10 cellular contexts compared by ENCODE assay signal in the genomic region with DNA sequence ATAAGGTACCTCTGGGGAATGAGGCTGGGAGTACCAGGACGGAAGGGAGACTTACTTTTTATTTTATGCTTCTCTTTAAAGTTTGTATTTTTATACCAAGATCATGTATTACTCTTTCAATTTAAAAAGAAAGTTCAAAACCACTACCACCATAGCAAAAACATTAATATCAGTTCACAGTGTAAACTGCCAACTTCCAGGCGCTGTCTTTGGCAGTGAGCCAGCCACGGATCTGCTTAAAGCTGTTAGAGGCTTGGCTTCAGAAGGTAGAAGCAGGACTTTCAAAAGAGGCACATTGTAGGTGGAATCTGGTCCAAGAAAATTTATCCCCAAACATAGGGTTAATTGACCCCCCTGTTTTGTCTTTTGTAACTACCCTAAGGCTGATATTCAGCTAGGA.
DNase-seq lines count a peak whose midpoint lies in the region; ATAC-seq and TF ChIP-seq lines count a peak whose summit lies in the region.
"Had no signal": no experiment of that assay in that cellular context is flagged by ENCODE, and none has a peak within 500 bp of the region (broad histone marks: within the 10 kb centered on the region; RNA-seq: fewer than 3 reads in every experiment).

No MANE protein-coding gene starts in this region.

- no peaks in the 10 kb centered on the region for H3K36me3 Mint-ChIP-seq in stimulated activated effector memory CD8-positive, alpha-beta T cell treated with anti-CD3 and anti-CD28 coated beads, Interleukin-12 subunit alpha, Interleukin-12 subunit beta, amount 100 ng/mL, for 72 hours
- peaks cover 6% of the 10 kb centered on the region for H3K36me3 Mint-ChIP-seq in activated CD8-positive, alpha-beta memory T cell treated with anti-CD3 and anti-CD28 coated beads, Interleukin-2, amount 10 ng/mL, durations not matched to agents 7 days and 5 days

- H3K9me3 Mint-ChIP-seq in stimulated activated effector memory CD8-positive, alpha-beta T cell treated with anti-CD3 and anti-CD28 coated beads, Interleukin-12 subunit alpha, Interleukin-12 subunit beta, amount 100 ng/mL, for 72 hours, result peaks cover 2% of the 10 kb centered on the region
- H3K9me3 Mint-ChIP-seq in activated CD8-positive, alpha-beta memory T cell treated with anti-CD3 and anti-CD28 coated beads, Interleukin-2, amount 10 ng/mL, durations not matched to agents 7 days and 5 days (ENCODE audit: low read depth), result peaks cover 6% of the 10 kb centered on the region

- intact Hi-C loops in Right ventricle myocardium inferior (cut with DNase I), result no loop called here
- intact Hi-C loops in cardiac septum (cut with DNase I), result no loop called here
- intact Hi-C loops in heart right ventricle (cut with DNase I), result no loop called here
- intact Hi-C loops in uterus (cut with DNase I; ENCODE audit: low total_unique reads), result no loop called here

- no peak for TF ChIP-seq CTCF in heart right ventricle (IDR thresholded peaks at IDR 0.05)
- TF ChIP-seq CTCF in uterus (IDR thresholded peaks at IDR 0.05), result no peak

- H3K4me3 ChIP-seq in SJCRH30 (no peak overlapping the region), heart right ventricle (no peak overlapping the region), uterus (no peak overlapping the region)

- no peak overlapping the region for H3K4me3 Mint-ChIP-seq in stimulated activated effector memory CD8-positive, alpha-beta T cell treated with anti-CD3 and anti-CD28 coated beads, Interleukin-12 subunit alpha, Interleukin-12 subunit beta, amount 100 ng/mL, for 72 hours
- no peak overlapping the region for H3K4me3 Mint-ChIP-seq in activated CD8-positive, alpha-beta memory T cell treated with anti-CD3 and anti-CD28 coated beads, Interleukin-2, amount 10 ng/mL, durations not matched to agents 7 days and 5 days
- H3K4me3 Mint-ChIP-seq: stimulated activated naive CD8-positive, alpha-beta T cell treated with anti-CD3 and anti-CD28 coated beads, Interleukin-15, amount 100 ng/mL, for 72 hours had no signal

- H3K27ac ChIP-seq in SJCRH30 (no peak overlapping the region), heart right ventricle (no peak overlapping the region), uterus (no peak overlapping the region)

- TF ChIP-seq POLR2A in uterus (IDR thresholded peaks at IDR 0.05), result no peak

- peak; percentile 80 for DNase-seq in Right ventricle myocardium inferior (ENCODE audit: missing footprints)
- no peak for DNase-seq in cardiac septum (ENCODE audit: low spot score)
- DNase-seq in SJCRH30, result peak; percentile 53 to 66
- peak; percentile 54 to 74 for DNase-seq in heart right ventricle
- DNase-seq in uterus, result peak; percentile 30 to 38
- no peak for DNase-seq in NCI-H2107 (lab: John Stamatoyannopoulos, UW)
- DNase-seq in stimulated activated effector memory CD8-positive, alpha-beta T cell treated with anti-CD3 and anti-CD28 coated beads, Interleukin-12 subunit alpha, Interleukin-12 subunit beta, amount 100 ng/mL, for 72 hours (ENCODE audit: low spot score in 2 of 2), result no peak
- DNase-seq in activated CD8-positive, alpha-beta memory T cell treated with anti-CD3 and anti-CD28 coated beads, Interleukin-2, amount 10 ng/mL, durations not matched to agents 7 days and 5 days, result no peak
- DNase-seq: activated T-cell treated with anti-CD3 and anti-CD28 coated beads for 4 hours; stimulated activated naive CD8-positive, alpha-beta T cell treated with anti-CD3 and anti-CD28 coated beads, Interleukin-15, amount 100 ng/mL, for 72 hours had no signal

- no peaks in the 10 kb centered on the region for H3K4me1 Mint-ChIP-seq in stimulated activated effector memory CD8-positive, alpha-beta T cell treated with anti-CD3 and anti-CD28 coated beads, Interleukin-12 subunit alpha, Interleukin-12 subunit beta, amount 100 ng/mL, for 72 hours
- H3K4me1 Mint-ChIP-seq in activated CD8-positive, alpha-beta memory T cell treated with anti-CD3 and anti-CD28 coated beads, Interleukin-2, amount 10 ng/mL, durations not matched to agents 7 days and 5 days, result no peaks in the 10 kb centered on the region

- H3K27ac Mint-ChIP-seq in stimulated activated effector memory CD8-positive, alpha-beta T cell treated with anti-CD3 and anti-CD28 coated beads, Interleukin-12 subunit alpha, Interleukin-12 subunit beta, amount 100 ng/mL, for 72 hours, result no peak overlapping the region
- H3K27ac Mint-ChIP-seq in activated CD8-positive, alpha-beta memory T cell treated with anti-CD3 and anti-CD28 coated beads, Interleukin-2, amount 10 ng/mL, durations not matched to agents 7 days and 5 days, result no peak overlapping the region
- H3K27ac Mint-ChIP-seq: stimulated activated naive CD8-positive, alpha-beta T cell treated with anti-CD3 and anti-CD28 coated beads, Interleukin-15, amount 100 ng/mL, for 72 hours had no signal

- WGBS in heart right ventricle, 2 donors, result 9 to 24% methylated on average over 3 of the region's 3 CpGs

- no peaks in the 10 kb centered on the region for H3K27me3 Mint-ChIP-seq in activated CD8-positive, alpha-beta memory T cell treated with anti-CD3 and anti-CD28 coated beads, Interleukin-2, amount 10 ng/mL, durations not matched to agents 7 days and 5 days
- H3K27me3 Mint-ChIP-seq: stimulated activated naive CD8-positive, alpha-beta T cell treated with anti-CD3 and anti-CD28 coated beads, Interleukin-15, amount 100 ng/mL, for 72 hours had no signal

- ATAC-seq in Right ventricle myocardium inferior (no peak), heart right ventricle (peak in 2 of 8 donors; percentile 35 to 59)
- ATAC-seq in stimulated activated effector memory CD8-positive, alpha-beta T cell treated with anti-CD3 and anti-CD28 coated beads, Interleukin-12 subunit alpha, Interleukin-12 subunit beta, amount 100 ng/mL, for 72 hours, result no peak
- no peak for ATAC-seq in activated CD8-positive, alpha-beta memory T cell treated with anti-CD3 and anti-CD28 coated beads, Interleukin-2, amount 10 ng/mL, durations not matched to agents 7 days and 5 days
- ATAC-seq: stimulated activated naive CD8-positive, alpha-beta T cell treated with anti-CD3 and anti-CD28 coated beads, Interleukin-15, amount 100 ng/mL, for 72 hours had no signal

- H3K27me3 ChIP-seq in SJCRH30 (no peaks in the 10 kb centered on the region), heart right ventricle (no peaks in the 10 kb centered on the region), uterus (no peaks in the 10 kb centered on the region)

- H3K36me3 ChIP-seq in SJCRH30, result no peaks in the 10 kb centered on the region
- no peaks in the 10 kb centered on the region for H3K36me3 ChIP-seq in heart right ventricle
- H3K36me3 ChIP-seq in uterus, result no peaks in the 10 kb centered on the region

- H3K9me3 ChIP-seq in SJCRH30 (replicated peaks), result no peaks in the 10 kb centered on the region
- peaks cover 0 to 4% (median 0%) of the 10 kb centered on the region in 11 donors for H3K9me3 ChIP-seq in heart right ventricle
- H3K9me3 ChIP-seq in uterus, result no peaks in the 10 kb centered on the region

- CTCF ChIA-PET in activated CD8-positive, alpha-beta memory T cell treated with anti-CD3 and anti-CD28 coated beads, Interleukin-2, amount 10 ng/mL, durations not matched to agents 7 days and 5 days (lab: Charles Lee), result no interaction called here

- H3K4me1 ChIP-seq in SJCRH30 (peaks cover 10% of the 10 kb centered on the region), heart right ventricle (peaks cover 0 to 18% (median 0%) of the 10 kb centered on the region in 9 donors), uterus (no peaks in the 10 kb centered on the region)

Comparison
In these comparisons a context has a peak if more than half of its experiments do, and no peak if none do; other contexts are left out.
1. DNase-seq: peak in Right ventricle myocardium inferior (single experiment), SJCRH30 (2 of 2), heart right ventricle (2 of 2) and uterus (2 of 2); none in cardiac septum (single experiment), NCI-H2107 (single experiment), stimulated activated effector memory CD8-positive, alpha-beta T cell treated with anti-CD3 and anti-CD28 coated beads, Interleukin-12 subunit alpha, Interleukin-12 subunit beta, amount 100 ng/mL, for 72 hours (0 of 2) and activated CD8-positive, alpha-beta memory T cell treated with anti-CD3 and anti-CD28 coated beads, Interleukin-2, amount 10 ng/mL, durations not matched to agents 7 days and 5 days (single experiment).